In genomic region chr6:16493802-16494201, GRCh38 we compare ENCODE assay signal across 20 cellular contexts.
A peak's percentile ranks its signal among the peaks of the same experiment; 100 is the strongest.
DNase-seq lines count a peak whose midpoint lies in the region; ATAC-seq and TF ChIP-seq lines count a peak whose summit lies in the region.
"Had no signal": no experiment of that assay in that cellular context is flagged by ENCODE, and none has a peak within 500 bp of the region (broad histone marks: within the 10 kb centered on the region; RNA-seq: fewer than 3 reads in every experiment).

No MANE protein-coding gene starts in this region.

- peak overlapping the region; percentile 58 for H3K4me2 ChIP-seq in DOHH2 (ENCODE audit: low read length)

- H3K27ac ChIP-seq in DOHH2 (ENCODE audit: low read depth, low read length) (peak overlapping the region; percentile 47), heart left ventricle (no peak overlapping the region)
- H3K27ac ChIP-seq: SJCRH30 had no signal

- H3K4me1 ChIP-seq in DOHH2 (ENCODE audit: control insufficient read depth, low read length) (peaks cover 82% of the 10 kb centered on the region), heart left ventricle (peaks cover 0 to 39% (median 15%) of the 10 kb centered on the region in 12 donors)
- H3K4me1 ChIP-seq: SJCRH30 had no signal

- H3F3A ChIP-seq in DOHH2 (ENCODE audit: control insufficient read depth, insufficient read depth): 0 out of 2 replicates have a peak, but pooled peaks cover 5% of the 10 kb centered on the region

- ATAC-seq in central memory CD8-positive, alpha-beta T cell (replicated peaks; ENCODE audit: extremely low read depth, poor library complexity, severe bottlenecking): no peak
- no peak for ATAC-seq in heart left ventricle
- no peak for ATAC-seq in HG03442 (IDR thresholded peaks at IDR 0.05; ENCODE audit: unreplicated experiment)
- ATAC-seq: T-cell had no signal

- no peaks in the 10 kb centered on the region for H3K9me2 ChIP-seq in DOHH2 (replicated peaks; ENCODE audit: control insufficient read depth, low read length)

- H3K9me3 ChIP-seq in DOHH2 (ENCODE audit: control insufficient read depth, insufficient read depth, low read length): no peaks in the 10 kb centered on the region
- H3K9me3 ChIP-seq in MG63: no peaks in the 10 kb centered on the region
- peaks cover 0 to 2% (median 0%) of the 10 kb centered on the region in 12 donors for H3K9me3 ChIP-seq in heart left ventricle
- H3K9me3 ChIP-seq: SJCRH30 had no signal

- H3K27me3 ChIP-seq in DOHH2 (ENCODE audit: control insufficient read depth, low read length): no peaks in the 10 kb centered on the region
- H3K27me3 ChIP-seq in MG63: no peaks in the 10 kb centered on the region
- H3K27me3 ChIP-seq in heart left ventricle: no peaks in the 10 kb centered on the region
- H3K27me3 ChIP-seq: SJCRH30 had no signal

- no peak overlapping the region for H3K4me3 Mint-ChIP-seq in central memory CD8-positive, alpha-beta T cell
- H3K4me3 Mint-ChIP-seq: CD4-positive, CD25-positive, alpha-beta regulatory T cell; T-cell had no signal

- DNase-seq in GM12865 (ENCODE audit: low read depth) (no peak), MG63 (peak; percentile 55), hepatic stellate cell (ENCODE audit: low spot score) (no peak), heart left ventricle (no peak)
- no peak for DNase-seq in central memory CD8-positive, alpha-beta T cell (ENCODE audit: low spot score in 2 of 2)
- DNase-seq: CD4-positive, CD25-positive, alpha-beta regulatory T cell; COR-L47; DMS79 treated with DMSO at 0.1 percent for 48 hours; GOT3; IMR-90; NCI-H1417; NCI-H187; NCI-H226; NCI-H510A treated with DMSO at 0.1 percent for 48 hours; NCI-H774; OCI-M1; SJCRH30; T-cell had no signal

- TF ChIP-seq CTCF in DOHH2 (IDR thresholded peaks at IDR 0.05; ENCODE audit: low read depth, low read length, poor library complexity, severe bottlenecking) (no peak), GM12865 (IDR thresholded peaks at IDR 0.05; ENCODE audit: insufficient read depth, low read depth, low read length, missing control alignments) (no peak), heart left ventricle (IDR thresholded peaks at IDR 0.05) (no peak)

- TF ChIP-seq POLR2A in heart left ventricle (IDR thresholded peaks at IDR 0.05): no peak

- H4K20me1 ChIP-seq in DOHH2 (ENCODE audit: control insufficient read depth, insufficient read depth, low read depth, low read length): no peaks in the 10 kb centered on the region

- no peaks in the 10 kb centered on the region for H3K9me3 Mint-ChIP-seq in central memory CD8-positive, alpha-beta T cell
- H3K9me3 Mint-ChIP-seq: T-cell had no signal

- peaks cover 9% of the 10 kb centered on the region; the same call in 1 of the 2 replicates for H3K79me2 ChIP-seq in DOHH2 (ENCODE audit: control insufficient read depth, low read length)

- intact Hi-C loops in heart left ventricle (cut with DNase I): no loop called here

- H3K4me3 ChIP-seq in DOHH2 (ENCODE audit: low read length) (peak overlapping the region; percentile 48), GM12865 (ENCODE audit: low read depth, low read length) (peak overlapping the region; percentile 70), MG63 (no peak overlapping the region), heart left ventricle (no peak overlapping the region)
- H3K4me3 ChIP-seq: SJCRH30 had no signal

- peaks cover 9% of the 10 kb centered on the region for H3K36me3 Mint-ChIP-seq in central memory CD8-positive, alpha-beta T cell (ENCODE audit: insufficient read depth)

- peaks cover 58% of the 10 kb centered on the region for H3K4me1 Mint-ChIP-seq in central memory CD8-positive, alpha-beta T cell

- no peaks in the 10 kb centered on the region for H3K27me3 Mint-ChIP-seq in central memory CD8-positive, alpha-beta T cell
- H3K27me3 Mint-ChIP-seq: CD4-positive, CD25-positive, alpha-beta regulatory T cell; T-cell had no signal

- H3K36me3 ChIP-seq in DOHH2 (ENCODE audit: control insufficient read depth, low read length) (no peaks in the 10 kb centered on the region), MG63 (no peaks in the 10 kb centered on the region), heart left ventricle (no peaks in the 10 kb centered on the region)
- H3K36me3 ChIP-seq: SJCRH30 had no signal

- peak overlapping the region; percentile 36 for H3K27ac Mint-ChIP-seq in central memory CD8-positive, alpha-beta T cell (ENCODE audit: low read depth)
- H3K27ac Mint-ChIP-seq: T-cell had no signal

Comparison
In these comparisons a context has a peak if more than half of its experiments do, and no peak if none do; other contexts are left out.
1. H3K4me3 ChIP-seq: peak in DOHH2 (single experiment) and GM12865 (single experiment); none in MG63 (single experiment) and heart left ventricle (0 of 12).